Comparison of ENCODE assay signal across 9 cellular contexts in the genomic region with DNA sequence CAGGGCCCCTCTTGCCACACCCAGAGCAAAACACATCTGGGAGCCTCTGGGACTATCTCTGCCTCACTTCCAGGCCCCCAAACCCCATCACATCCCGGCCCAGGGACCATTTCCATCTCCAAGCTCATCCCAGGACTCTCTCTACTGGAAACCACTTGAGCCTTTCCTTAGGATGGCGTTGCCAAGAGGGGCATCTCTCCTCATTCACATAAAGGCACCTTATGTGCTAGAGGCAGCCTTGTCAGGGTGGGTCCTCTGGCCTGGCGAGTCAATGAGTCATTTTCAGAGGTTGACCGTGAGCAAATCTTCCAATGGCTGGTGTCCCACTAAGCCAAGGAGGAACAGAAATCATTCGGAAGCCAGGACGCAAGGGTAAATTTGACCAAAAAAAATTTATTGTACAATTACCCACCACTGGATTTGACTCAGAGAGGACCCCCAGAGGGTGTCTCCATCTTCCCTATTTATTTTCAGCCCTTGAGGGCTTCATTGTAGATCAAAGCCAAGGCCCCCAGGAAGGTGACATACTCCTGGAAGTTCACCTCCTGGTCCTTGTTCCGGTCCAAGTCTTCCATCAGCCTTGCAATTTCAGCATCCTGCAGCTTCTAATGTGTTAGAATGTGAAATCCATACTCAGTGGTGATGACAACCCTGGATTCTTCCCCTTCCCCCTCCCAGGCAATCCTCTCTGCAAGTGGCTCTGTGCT. TPM values are rescaled to one million over a fixed set of nuclear protein-coding genes. Genes with fewer than 3 reads are reported as not detected.
A peak's percentile ranks its signal among the peaks of the same experiment; 100 is the strongest.
DNase-seq lines count a peak whose midpoint lies in the region; ATAC-seq and TF ChIP-seq lines count a peak whose summit lies in the region.
"Had no signal": no experiment of that assay in that cellular context is flagged by ENCODE, and none has a peak within 500 bp of the region (broad histone marks: within the 10 kb centered on the region; RNA-seq: fewer than 3 reads in every experiment).

No MANE protein-coding gene starts in this region.

- DNase-seq in activated naive CD4-positive, alpha-beta T cell treated with anti-CD3 and anti-CD28 coated beads for 36 hours = no peak
- no peak for DNase-seq in activated naive CD4-positive, alpha-beta T cell treated with anti-CD3 and anti-CD28 coated beads, Interleukin-2, amount 50 U/mL, for 16 hours
- DNase-seq in brain microvascular endothelial cell (no peak), memory B cell (ENCODE audit: low spot score in 2 of 2) (no peak), nucleus accumbens (lab: John Stamatoyannopoulos, UW) (no peak), NCI-H526 treated with DMSO at 0.1 percent for 48 hours (lab: John Stamatoyannopoulos, UW) (no peak)

- H3K4me3 ChIP-seq in brain microvascular endothelial cell (ENCODE audit: low read depth, low read length) (peak overlapping the region; percentile 74), urinary bladder (ENCODE audit: low read depth, low read length) (peak overlapping the region; percentile 48)

- no peak for TF ChIP-seq CTCF in brain microvascular endothelial cell (IDR thresholded peaks at IDR 0.05; ENCODE audit: low read depth, low read length, missing control alignments)

- no peaks in the 10 kb centered on the region for H3K27me3 Mint-ChIP-seq in activated naive CD4-positive, alpha-beta T cell treated with anti-CD3 and anti-CD28 coated beads for 36 hours (ENCODE audit: low read depth)
- no peaks in the 10 kb centered on the region for H3K27me3 Mint-ChIP-seq in memory B cell

- peaks cover 59% of the 10 kb centered on the region for H3K4me1 Mint-ChIP-seq in activated naive CD4-positive, alpha-beta T cell treated with anti-CD3 and anti-CD28 coated beads for 36 hours (ENCODE audit: low read depth)
- peaks cover 38% of the 10 kb centered on the region for H3K4me1 Mint-ChIP-seq in memory B cell

- no peaks in the 10 kb centered on the region for H3K9me3 Mint-ChIP-seq in activated naive CD4-positive, alpha-beta T cell treated with anti-CD3 and anti-CD28 coated beads for 36 hours
- H3K9me3 Mint-ChIP-seq in memory B cell = no peaks in the 10 kb centered on the region

- H3K36me3 ChIP-seq in brain microvascular endothelial cell (replicated peaks) (no peaks in the 10 kb centered on the region), urinary bladder (ENCODE audit: insufficient read depth) (no peaks in the 10 kb centered on the region)

- intact Hi-C loops in activated naive CD4-positive, alpha-beta T cell treated with anti-CD3 and anti-CD28 coated beads for 36 hours (cut with micrococcal nuclease) = loop anchor here (10.0 kb wide), 2 partner anchors 430 to 620 kb away; a partner anchor contains a TSS

- CTCF ChIA-PET in activated naive CD4-positive, alpha-beta T cell treated with anti-CD3 and anti-CD28 coated beads for 36 hours (lab: Charles Lee) = interaction anchor here (1.1 to 6.4 kb wide), 8 partner anchors 10 to 137 kb away, joined by 3 to 207 read pairs (median 11); a partner anchor contains a TSS

- in situ Hi-C loops in brain microvascular endothelial cell (cut with HindIII; ENCODE audit: low pct_ligation_motif_present, low sequenced_read_pairs) = no loop called here

- peaks cover 7% of the 10 kb centered on the region for H3K36me3 Mint-ChIP-seq in activated naive CD4-positive, alpha-beta T cell treated with anti-CD3 and anti-CD28 coated beads for 36 hours (ENCODE audit: low read depth)
- H3K36me3 Mint-ChIP-seq in memory B cell = peaks cover 4% of the 10 kb centered on the region

- peak overlapping the region; percentile 86 for H3K4me3 Mint-ChIP-seq in activated naive CD4-positive, alpha-beta T cell treated with anti-CD3 and anti-CD28 coated beads for 36 hours
- peak overlapping the region; percentile 93 for H3K4me3 Mint-ChIP-seq in memory B cell

- no peak for ATAC-seq in memory B cell (ENCODE audit: low read depth)
- no peak for ATAC-seq in HG02798 (IDR thresholded peaks at IDR 0.05; ENCODE audit: poor library complexity, unreplicated experiment)

- H3K27ac Mint-ChIP-seq in activated naive CD4-positive, alpha-beta T cell treated with anti-CD3 and anti-CD28 coated beads for 36 hours = peak overlapping the region; percentile 96
- peak overlapping the region; percentile 95 for H3K27ac Mint-ChIP-seq in memory B cell

- 64% methylated on average over 7 of the region's 7 CpGs for WGBS in urinary bladder

- H3K27me3 ChIP-seq in brain microvascular endothelial cell (replicated peaks) = no peaks in the 10 kb centered on the region

- H3K4me1 ChIP-seq in urinary bladder (ENCODE audit: insufficient read depth) = no peaks in the 10 kb centered on the region

- peak overlapping the region; percentile 88 for H3K27ac ChIP-seq in brain microvascular endothelial cell
- peak overlapping the region; percentile 98 for H3K27ac ChIP-seq in urinary bladder (ENCODE audit: low read depth)

RNA-seq across cellular contexts. Expression of a gene that starts 1.4 kb away (rescaled TPM):
- 100 to 1,000 TPM; 200 to 204 TPM for total RNA-seq in activated naive CD4-positive, alpha-beta T cell treated with anti-CD3 and anti-CD28 coated beads for 36 hours
- 322 TPM for total RNA-seq in urinary bladder
- 1,706 TPM for polyA plus RNA-seq in urinary bladder

RNA-seq across cellular contexts. Expression of a gene that starts 6.4 kb away (rescaled TPM):
- under 1 TPM; 0.89 to 0.93 TPM for total RNA-seq in activated naive CD4-positive, alpha-beta T cell treated with anti-CD3 and anti-CD28 coated beads for 36 hours
- total RNA-seq in urinary bladder = not detected
- 0.42 TPM for polyA plus RNA-seq in urinary bladder

RNA-seq across cellular contexts. Expression of a gene that starts 11.2 kb away (rescaled TPM):
- total RNA-seq in activated naive CD4-positive, alpha-beta T cell treated with anti-CD3 and anti-CD28 coated beads for 36 hours = 10 to 100 TPM; 36.5 to 37.9 TPM
- total RNA-seq in urinary bladder = 113 TPM
- 440 TPM for polyA plus RNA-seq in urinary bladder

RNA-seq across cellular contexts. Expression of a gene that starts 14.7 kb away (rescaled TPM):
- not detected for total RNA-seq in activated naive CD4-positive, alpha-beta T cell treated with anti-CD3 and anti-CD28 coated beads for 36 hours
- not detected for total RNA-seq in urinary bladder
- polyA plus RNA-seq in urinary bladder = 5.2 TPM
- total RNA-seq: T-helper 1 cell treated with Interleukin-12 subunit alpha and Interleukin-12 subunit beta and Interleukin-4 antibody, amounts not matched to agents 30 ng/mL and 1 ng/mL, for 36 hours had no signal

RNA-seq across cellular contexts. Expression of a gene that starts 31.3 kb away (rescaled TPM):
- total RNA-seq in activated naive CD4-positive, alpha-beta T cell treated with anti-CD3 and anti-CD28 coated beads for 36 hours = under 1 TPM; 0.74 to 0.77 TPM
- total RNA-seq in urinary bladder = 26.2 TPM
- 91.2 TPM for polyA plus RNA-seq in urinary bladder
